In genomic region chr17:6599364-6599763, GRCh38 we compare ENCODE assay signal across 11 cellular contexts. TPM values are rescaled to one million over a fixed set of nuclear protein-coding genes. Genes with fewer than 3 reads are reported as not detected.
DNase-seq lines count a peak whose midpoint lies in the region; ATAC-seq and TF ChIP-seq lines count a peak whose summit lies in the region.
"Had no signal": no experiment of that assay in that cellular context is flagged by ENCODE, and none has a peak within 500 bp of the region (broad histone marks: within the 10 kb centered on the region; RNA-seq: fewer than 3 reads in every experiment).

No MANE protein-coding gene starts in this region.

- H3K36me3 ChIP-seq in psoas muscle (ENCODE audit: insufficient read depth in 1 of 2, low read depth in 1 of 2): peaks cover 3 to 41% of the 10 kb centered on the region in 2 donors

- intact Hi-C loops in psoas muscle (cut with DNase I): no loop called here

- H3K4me1 ChIP-seq in psoas muscle: peaks cover 7% of the 10 kb centered on the region

- no peak for TF ChIP-seq CTCF in psoas muscle (IDR thresholded peaks at IDR 0.05)

- H3K9me3 ChIP-seq in psoas muscle: no peaks in the 10 kb centered on the region

- H3K27me3 ChIP-seq in psoas muscle (ENCODE audit: insufficient read depth in 3 of 3, low read length in 2 of 3): no peaks in the 10 kb centered on the region

- H3K4me3 ChIP-seq in psoas muscle: no peak overlapping the region

- ATAC-seq in GM21360 (IDR thresholded peaks at IDR 0.05; ENCODE audit: unreplicated experiment) (no peak), psoas muscle (no peak)

- H3K27ac ChIP-seq in psoas muscle: no peak overlapping the region

- peak; percentile 65 for DNase-seq in GF-D8 (lab: John Stamatoyannopoulos, UW)
- peak; percentile 81 for DNase-seq in SKM-1 treated with dmso at 0.1 percent for 144 hours (lab: John Stamatoyannopoulos, UW; ENCODE audit: unreplicated experiment)
- DNase-seq in globus pallidus (ENCODE audit: low spot score): peak; percentile 76
- DNase-seq in putamen (ENCODE audit: low spot score): peak; percentile 58
- no peak for DNase-seq in psoas muscle
- DNase-seq in NCI-H187 (lab: John Stamatoyannopoulos, UW): no peak
- DNase-seq in NCI-H2107 (lab: John Stamatoyannopoulos, UW): no peak
- DNase-seq: activated CD4-positive, alpha-beta T cell treated with anti-CD3 and anti-CD28 coated beads, Interleukin-2, amount 50 U/mL, for 48 hours; activated naive CD8-positive, alpha-beta T cell treated with anti-CD3 and anti-CD28 coated beads, Interleukin-2, amount 10 ng/mL, durations not matched to agents 7 days and 5 days; NCI-H2227 treated with DMSO at 0.1 percent for 48 hours had no signal

RNA-seq across cellular contexts. Expression of gene KIAA0753, which starts 41.1 kb away (rescaled TPM):
- 1 to 10 TPM; 2.7 to 4.3 (median 3.0) TPM for total RNA-seq in psoas muscle
- polyA plus RNA-seq in psoas muscle: 1 to 10 TPM; 2.4 to 4.7 (median 3.5) TPM

RNA-seq across cellular contexts. Expression of gene TXNDC17, which starts 41.5 kb away (rescaled TPM):
- 10 to 100 TPM; 27.5 to 41.1 (median 30.9) TPM for total RNA-seq in psoas muscle
- polyA plus RNA-seq in psoas muscle: 100 to 1,000 TPM in 2 of 3 donors, 10 to 100 TPM in 1; 81.1 to 159 (median 100) TPM

RNA-seq across cellular contexts. Expression of gene PITPNM3, which starts 43.0 kb away (rescaled TPM):
- under 1 TPM; 0.32 to 0.65 (median 0.53) TPM for total RNA-seq in psoas muscle
- under 1 TPM; 0.08 to 0.31 (median 0.27) TPM for polyA plus RNA-seq in psoas muscle

RNA-seq across cellular contexts. Expression of gene MED31, which starts 52.0 kb away (rescaled TPM):
- total RNA-seq in psoas muscle: 10 to 100 TPM; 12.2 to 12.8 (median 12.7) TPM
- 10 to 100 TPM; 12.7 to 55.2 (median 22.0) TPM for polyA plus RNA-seq in psoas muscle

RNA-seq across cellular contexts. Expression of gene C17orf100, which starts 52.2 kb away (rescaled TPM):
- under 1 TPM; 0.34 to 0.77 (median 0.65) TPM for total RNA-seq in psoas muscle
- polyA plus RNA-seq in psoas muscle: 1 to 10 TPM in 2 of 3 donors, under 1 TPM in 1; 0.61 to 1.4 (median 1.3) TPM

Comparison
In these comparisons a context has a peak if more than half of its experiments do, and no peak if none do; other contexts are left out.
1. DNase-seq: peak in GF-D8 (single experiment), SKM-1 treated with dmso at 0.1 percent for 144 hours (single experiment), globus pallidus (single experiment) and putamen (single experiment); none in psoas muscle (0 of 2), NCI-H187 (0 of 2) and NCI-H2107 (single experiment).